In the genomic region with DNA sequence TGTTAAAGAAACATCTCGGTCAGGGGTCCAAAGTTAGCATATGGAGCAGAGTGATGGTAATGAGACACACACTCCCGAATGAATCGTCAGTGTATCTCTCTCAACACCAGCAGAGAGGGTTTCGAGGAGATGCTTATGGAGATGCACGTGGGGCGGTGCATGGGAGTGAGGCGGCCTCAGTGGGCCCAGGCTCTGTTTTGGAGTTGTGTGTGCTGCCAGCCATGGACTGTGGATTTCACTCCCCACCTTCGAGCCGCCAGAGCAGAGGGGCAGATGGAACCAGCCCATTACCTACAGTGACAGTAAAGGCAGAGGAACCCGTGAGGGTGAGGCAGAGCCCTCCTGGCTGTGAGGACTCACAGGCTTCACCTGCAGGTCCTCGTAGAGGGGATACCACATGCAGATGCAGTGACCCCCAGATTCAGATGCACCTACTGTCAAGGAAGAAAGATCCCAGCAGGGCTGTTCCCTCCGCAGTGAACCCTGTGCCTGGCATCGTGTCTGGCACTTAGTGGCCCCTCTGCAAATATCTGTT, we compare ENCODE assay signal across 26 cellular contexts.
"Had no signal": no experiment of that assay in that cellular context is flagged by ENCODE, and none has a peak within 500 bp of the region (broad histone marks: within the 10 kb centered on the region; RNA-seq: fewer than 3 reads in every experiment).

No MANE protein-coding gene starts in this region.

- DNase-seq: activated CD8-positive, alpha-beta memory T cell treated with anti-CD3 and anti-CD28 coated beads, Interleukin-2, amount 50 U/mL, for 4 hours; activated effector memory CD4-positive, alpha-beta T cell treated with Interleukin-2 at 50 U/mL for 16 hours; activated naive CD4-positive, alpha-beta T cell treated with anti-CD3 and anti-CD28 coated beads for 36 hours; activated naive CD8-positive, alpha-beta T cell treated with anti-CD3 and anti-CD28 coated beads, Interleukin-2, amount 10 ng/mL, durations not matched to agents 7 days and 5 days; activated T-cell treated with anti-CD3 and anti-CD28 coated beads, Interleukin-2, amount 50 U/mL, for 48 hours; amygdala; body of pancreas; central memory CD4-positive, alpha-beta T cell; esophagus squamous epithelium; gastrocnemius medialis; hippocampal formation; left ventricle myocardium superior; mammary epithelial cell; midbrain; right cardiac atrium; small intestine; stimulated activated CD4-positive, alpha-beta T cell treated with anti-CD3 and anti-CD28 coated beads, Interleukin-2, amount 100 ng/mL, for 24 hours; SW 1271; upper lobe of left lung; WERI-Rb-1 had no signal

- H3K36me3 ChIP-seq: gastrocnemius medialis had no signal

- H3K27ac ChIP-seq: esophagus squamous epithelium, pancreas, SK-N-MC, thoracic aorta, upper lobe of left lung, WERI-Rb-1 had no signal

- H3K27ac Mint-ChIP-seq: activated naive CD4-positive, alpha-beta T cell treated with anti-CD3 and anti-CD28 coated beads for 36 hours; activated naive CD8-positive, alpha-beta T cell treated with anti-CD3 and anti-CD28 coated beads, Interleukin-2, amount 10 ng/mL, durations not matched to agents 7 days and 5 days; stimulated activated memory B cell treated with anti-CD40 and anti-IgM and Interleukin-4, amounts not matched to agents 10 μg/mL and 1 μg/mL and 100 μg/mL, for 72 hours; T-helper 2 cell treated with Interferon-gamma antibody and Interleukin-4, amounts not matched to agents 5 μg/mL and 100 μg/mL, for 36 hours had no signal

- H3K27me3 ChIP-seq: body of pancreas, esophagus squamous epithelium, gastrocnemius medialis, pancreas, upper lobe of left lung had no signal

- ATAC-seq: body of pancreas; gastrocnemius medialis; left ventricle myocardium superior; pancreas; right cardiac atrium; stimulated activated memory B cell treated with anti-CD40 and anti-IgM and Interleukin-4, amounts not matched to agents 10 μg/mL and 1 μg/mL and 100 μg/mL, for 72 hours had no signal

- H3K4me3 ChIP-seq: body of pancreas, esophagus squamous epithelium, gastrocnemius medialis, pancreas, SK-N-MC, thoracic aorta, upper lobe of left lung had no signal

- H3K4me1 ChIP-seq: esophagus squamous epithelium, upper lobe of left lung had no signal

- H3K9me3 Mint-ChIP-seq: activated naive CD4-positive, alpha-beta T cell treated with anti-CD3 and anti-CD28 coated beads for 36 hours; activated naive CD8-positive, alpha-beta T cell treated with anti-CD3 and anti-CD28 coated beads, Interleukin-2, amount 10 ng/mL, durations not matched to agents 7 days and 5 days; nephron; stimulated activated memory B cell treated with anti-CD40 and anti-IgM and Interleukin-4, amounts not matched to agents 10 μg/mL and 1 μg/mL and 100 μg/mL, for 72 hours; T-helper 2 cell treated with Interferon-gamma antibody and Interleukin-4, amounts not matched to agents 5 μg/mL and 100 μg/mL, for 36 hours had no signal

- H3K9me3 ChIP-seq: body of pancreas, esophagus squamous epithelium, gastrocnemius medialis, pancreas, thoracic aorta, upper lobe of left lung had no signal

- H3K27me3 Mint-ChIP-seq: activated naive CD8-positive, alpha-beta T cell treated with anti-CD3 and anti-CD28 coated beads, Interleukin-2, amount 10 ng/mL, durations not matched to agents 7 days and 5 days; stimulated activated memory B cell treated with anti-CD40 and anti-IgM and Interleukin-4, amounts not matched to agents 10 μg/mL and 1 μg/mL and 100 μg/mL, for 72 hours had no signal

- H3K4me3 Mint-ChIP-seq: activated naive CD4-positive, alpha-beta T cell treated with anti-CD3 and anti-CD28 coated beads for 36 hours; activated naive CD8-positive, alpha-beta T cell treated with anti-CD3 and anti-CD28 coated beads, Interleukin-2, amount 10 ng/mL, durations not matched to agents 7 days and 5 days; nephron; stimulated activated memory B cell treated with anti-CD40 and anti-IgM and Interleukin-4, amounts not matched to agents 10 μg/mL and 1 μg/mL and 100 μg/mL, for 72 hours; T-helper 2 cell treated with Interferon-gamma antibody and Interleukin-4, amounts not matched to agents 5 μg/mL and 100 μg/mL, for 36 hours had no signal
